Comparison of ENCODE assay signal across 1 cellular context in genomic region chr5:470961-471749, GRCh38.
TF ChIP-seq lines count a peak whose summit lies in the region.

No MANE protein-coding gene starts in this region.

TF ChIP-seq in K562, 482 proteins besides CTCF, POLR2A, EP300 and RAD21 (continued from another document):
- TF ChIP-seq ZNF512 (tag; IDR thresholded peaks at IDR 0.05) (no peak), MGA (IDR thresholded peaks at IDR 0.05) (0 out of 2 replicates have a peak, but pooled peaks have one; percentile 24), TFAP4 (CRISPR knock-in tag; IDR thresholded peaks at IDR 0.05; ENCODE audit: borderline replicate concordance) (peak; percentile 35; the same call in 1 of the 2 replicates), ZBTB33 (CRISPR knock-in tag; IDR thresholded peaks at IDR 0.05) (peak; percentile 67), ZNF518B (CRISPR knock-in tag; IDR thresholded peaks at IDR 0.05) (no peak), POLR2G (IDR thresholded peaks at IDR 0.05; ENCODE audit: low read depth, low read length) (peak; percentile 59), FOXK1 (CRISPR knock-in tag; IDR thresholded peaks at IDR 0.05; ENCODE audit: borderline replicate concordance) (0 out of 2 replicates have a peak, but pooled peaks have one; percentile 35), ZC3H8 (IDR thresholded peaks at IDR 0.05) (no peak)
